In the genomic region with DNA sequence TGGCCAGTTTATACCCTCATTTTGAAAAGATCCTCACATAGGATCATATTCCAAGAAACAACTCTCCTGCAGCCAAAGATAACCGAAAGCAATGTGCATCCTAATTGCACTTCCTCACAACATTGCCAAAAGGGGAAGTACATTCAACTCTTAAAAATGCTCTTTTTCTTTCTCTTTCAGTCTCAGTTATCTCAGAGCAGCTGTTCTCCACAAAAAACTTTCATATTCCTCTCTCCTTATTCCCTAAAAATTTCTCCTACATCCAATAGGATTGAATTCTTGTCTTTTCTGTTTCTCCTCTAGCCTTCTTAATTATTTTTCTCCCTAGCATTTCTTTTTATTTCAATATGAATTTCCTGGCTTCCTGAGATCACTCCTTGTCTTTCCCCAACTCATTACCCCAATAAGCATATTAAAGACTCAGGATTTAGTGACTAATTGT, we compare ENCODE assay signal across 10 cellular contexts. TPM values are rescaled to one million over a fixed set of nuclear protein-coding genes. Genes with fewer than 3 reads are reported as not detected.
DNase-seq lines count a peak whose midpoint lies in the region; ATAC-seq and TF ChIP-seq lines count a peak whose summit lies in the region.
"Had no signal": no experiment of that assay in that cellular context is flagged by ENCODE, and none has a peak within 500 bp of the region (broad histone marks: within the 10 kb centered on the region; RNA-seq: fewer than 3 reads in every experiment).

No MANE protein-coding gene starts in this region.

- no peak overlapping the region for H4K8ac ChIP-seq in H9 (replicated peaks; ENCODE audit: insufficient read length, low read depth, low read length)

- H3K36me3 Mint-ChIP-seq in H9 (ENCODE audit: insufficient read depth in 1 of 3, low read depth in 3 of 3): peaks cover 0 to 4% (median 0%) of the 10 kb centered on the region in 3 experiments; a peak in 3 of 7 replicates
- peaks cover 5% of the 10 kb centered on the region for H3K36me3 Mint-ChIP-seq in mesothelial cell of epicardium

- H3K14ac ChIP-seq in H9 (ENCODE audit: insufficient read depth, low read length): no peak overlapping the region

- no peaks in the 10 kb centered on the region; the same call in 1 of the 2 replicates for H3K4me1 ChIP-seq in H9 (ENCODE audit: insufficient read depth, low read length)
- H3K4me1 ChIP-seq in effector memory CD4-positive, alpha-beta T cell (ENCODE audit: control insufficient read depth, insufficient read depth, low read length, poor library complexity, severe bottlenecking): no peaks in the 10 kb centered on the region

- H4K91ac ChIP-seq in H9 (ENCODE audit: insufficient read length, low read depth, low read length): no peak overlapping the region

- no peak overlapping the region for H2BK12ac ChIP-seq in H9 (ENCODE audit: insufficient read length, low read depth, low read length)

- H2BK15ac ChIP-seq in H9 (ENCODE audit: low read depth, low read length): no peak overlapping the region

- no peak overlapping the region for H3K4ac ChIP-seq in H9 (ENCODE audit: low read depth, low read length)

- H3K4me2 ChIP-seq in H9 (ENCODE audit: insufficient read depth, insufficient read length, low read length): no peak overlapping the region

- no peaks in the 10 kb centered on the region for H3K79me2 ChIP-seq in H9 (ENCODE audit: insufficient read depth, low read length)
- H3K79me2 ChIP-seq: parathyroid adenoma had no signal

- no peak overlapping the region for H2AFZ ChIP-seq in H9 (ENCODE audit: low read length)
- H2AFZ ChIP-seq: parathyroid adenoma had no signal

- no peaks in the 10 kb centered on the region for H3K23me2 ChIP-seq in H9 (ENCODE audit: insufficient read length, low read depth, low read length, poor library complexity, severe bottlenecking)

- no peak overlapping the region for H3K4me3 ChIP-seq in effector memory CD4-positive, alpha-beta T cell (ENCODE audit: insufficient read depth, low read depth, low read length, poor library complexity, severe bottlenecking)

- DNase-seq in H9 (no peak), LHCN-M2 (ENCODE audit: low read depth) (peak; percentile 68), fibroblast of peridontal ligament (ENCODE audit: extremely low read depth) (peak; percentile 77), mesothelial cell of epicardium (ENCODE audit: low spot score in 2 of 2, unreplicated experiment in 2 of 2) (no peak)
- no peak for DNase-seq in effector memory CD4-positive, alpha-beta T cell
- no peak for DNase-seq in activated effector memory CD4-positive, alpha-beta T cell treated with anti-CD3 and anti-CD28 coated beads, Interleukin-2, amount 50 U/mL, for 16 hours

- no peaks in the 10 kb centered on the region for H3K9me3 ChIP-seq in H9 (ENCODE audit: control insufficient read depth, low read depth, low read length)
- H3K9me3 ChIP-seq in effector memory CD4-positive, alpha-beta T cell (ENCODE audit: control insufficient read depth, low read length): no peaks in the 10 kb centered on the region

- H3K27ac Mint-ChIP-seq in H9 (peak overlapping the region; percentile 18 to 77 (median 56); a peak in 5 of 7 replicates), mesothelial cell of epicardium (no peak overlapping the region)
- H3K27ac Mint-ChIP-seq: activated naive CD8-positive, alpha-beta T cell had no signal

- H3K18ac ChIP-seq in H9 (ENCODE audit: insufficient read length, low read depth, low read length): no peak overlapping the region

- no peaks in the 10 kb centered on the region for H3K79me1 ChIP-seq in H9 (ENCODE audit: insufficient read depth, low read depth, low read length, poor library complexity, severe bottlenecking)

- H3K9me3 Mint-ChIP-seq in H9 (peaks cover 0 to 5% of the 10 kb centered on the region in 2 experiments; a peak in 2 of 5 replicates), mesothelial cell of epicardium (peaks cover 13% of the 10 kb centered on the region)

- ATAC-seq in GM18511 (IDR thresholded peaks at IDR 0.05; ENCODE audit: unreplicated experiment) (peak; percentile 71), HG03045 (IDR thresholded peaks at IDR 0.05; ENCODE audit: unreplicated experiment) (no peak)

- H3T11ph ChIP-seq in H9 (ENCODE audit: low read length): no peak overlapping the region

- no peak overlapping the region for H3K56ac ChIP-seq in H9 (ENCODE audit: insufficient read length, low read depth, low read length)

- no peak overlapping the region for H2AK5ac ChIP-seq in H9 (ENCODE audit: insufficient read length, low read length)

- no peak overlapping the region for H3K9ac ChIP-seq in H9 (ENCODE audit: extremely low read depth, insufficient read length, low read length)
- H3K9ac ChIP-seq: parathyroid adenoma had no signal

- H4K20me1 ChIP-seq in H9 (ENCODE audit: control insufficient read depth, insufficient read depth, insufficient read length): no peaks in the 10 kb centered on the region

- H2BK20ac ChIP-seq in H9 (ENCODE audit: low read depth, low read length, poor library complexity, severe bottlenecking): no peak overlapping the region

- no peak overlapping the region for H4K5ac ChIP-seq in H9 (ENCODE audit: insufficient read length, low read depth, low read length)

- H3K4me1 Mint-ChIP-seq in H9: peaks cover 13% of the 10 kb centered on the region in 2 experiments
- H3K4me1 Mint-ChIP-seq in mesothelial cell of epicardium: peaks cover 26% of the 10 kb centered on the region

- H3K4me3 Mint-ChIP-seq in H9 (peak overlapping the region in 1 of 2 experiments; percentile 2; a peak in 1 of 5 replicates), mesothelial cell of epicardium (no peak overlapping the region)
- H3K4me3 Mint-ChIP-seq: activated naive CD8-positive, alpha-beta T cell had no signal

- H3K27me3 Mint-ChIP-seq in H9 (ENCODE audit: low read depth): no peaks in the 10 kb centered on the region
- no peaks in the 10 kb centered on the region for H3K27me3 Mint-ChIP-seq in mesothelial cell of epicardium (ENCODE audit: low read depth)
- H3K27me3 Mint-ChIP-seq: activated naive CD8-positive, alpha-beta T cell had no signal

- no peaks in the 10 kb centered on the region for H3K27me3 ChIP-seq in H9 (ENCODE audit: insufficient read depth, low read length)
- no peaks in the 10 kb centered on the region for H3K27me3 ChIP-seq in effector memory CD4-positive, alpha-beta T cell (replicated peaks; ENCODE audit: control insufficient read depth, insufficient read depth, low read length, poor library complexity, severe bottlenecking)

- no CpG with 5 or more reads among the region's 1 CpG for WGBS in H9 (ENCODE audit: extremely low coverage, insufficient read length, low lambda C conversion rate)

- no peak overlapping the region for H3K27ac ChIP-seq in H9 (ENCODE audit: insufficient read length, low read depth, low read length)
- H3K27ac ChIP-seq in effector memory CD4-positive, alpha-beta T cell (ENCODE audit: insufficient read depth, low read length, poor library complexity, severe bottlenecking): no peak overlapping the region
- H3K27ac ChIP-seq: parathyroid adenoma had no signal

- no peak overlapping the region for H3K23ac ChIP-seq in H9 (ENCODE audit: insufficient read length, low read depth, low read length)

- TF ChIP-seq CTCF in H9 (conservative IDR thresholded peaks at IDR 0.05): no peak
- no peak for TF ChIP-seq CTCF in mesothelial cell of epicardium (IDR thresholded peaks at IDR 0.05; ENCODE audit: unreplicated experiment)

- no peak overlapping the region for H2BK5ac ChIP-seq in H9 (ENCODE audit: insufficient read length, low read length)

- no peak overlapping the region for H2BK120ac ChIP-seq in H9 (ENCODE audit: low read depth, low read length, poor library complexity, severe bottlenecking)

- no peaks in the 10 kb centered on the region for H3K36me3 ChIP-seq in effector memory CD4-positive, alpha-beta T cell (ENCODE audit: control insufficient read depth, insufficient read depth, low read length)

RNA-seq across cellular contexts. Expression of gene VRK2, which starts 7.4 kb away (rescaled TPM):
- total RNA-seq in H9 (2021): 22.6 and 23.8 TPM in 2 replicates
- 28.8 and 35.0 TPM in 2 replicates for total RNA-seq in LHCN-M2 (2014; rRNA removed)
- 9.1 TPM for polyA plus RNA-seq in LHCN-M2 (2012)
- total RNA-seq in mesothelial cell of epicardium: 22.9 to 25.3 TPM (median 24.9 TPM) in 3 replicates

Comparison
In these comparisons a context has a peak if more than half of its experiments do, and no peak if none do; other contexts are left out.
1. DNase-seq: peak in LHCN-M2 (single experiment) and fibroblast of peridontal ligament (single experiment); none in H9 (single experiment), effector memory CD4-positive, alpha-beta T cell (0 of 3), activated effector memory CD4-positive, alpha-beta T cell treated with anti-CD3 and anti-CD28 coated beads, Interleukin-2, amount 50 U/mL, for 16 hours (single experiment) and mesothelial cell of epicardium (0 of 2).